In genomic region chr4:81314196-81314896, GRCh38 we compare ENCODE assay signal across 8 cellular contexts.
DNase-seq lines count a peak whose midpoint lies in the region; ATAC-seq and TF ChIP-seq lines count a peak whose summit lies in the region.

No MANE protein-coding gene starts in this region.

- H3K36me3 ChIP-seq in mucosa of rectum (ENCODE audit: control insufficient read depth in 2 of 2, insufficient read depth in 2 of 2, low read length in 2 of 2) (no peaks in the 10 kb centered on the region), ascending aorta (no peaks in the 10 kb centered on the region)

- peak overlapping the region; percentile 77 to 84 for H3K27ac ChIP-seq in mucosa of rectum (ENCODE audit: low read depth in 2 of 2, low read length in 2 of 2)
- H3K27ac ChIP-seq in ascending aorta = no peak overlapping the region

- H3K4me1 ChIP-seq in mucosa of rectum (ENCODE audit: control insufficient read depth in 2 of 2, insufficient read depth in 2 of 2, low read length in 2 of 2) (peaks cover 0 to 9% of the 10 kb centered on the region in 2 donors), ascending aorta (no peaks in the 10 kb centered on the region)

- DNase-seq in DMS79 (lab: John Stamatoyannopoulos, UW) (peak; percentile 96), NCI-H1105 (lab: John Stamatoyannopoulos, UW) (peak; percentile 54), cardiac fibroblast (ENCODE audit: low read depth in 2 of 2) (peak; percentile 70 to 93), ascending aorta (ENCODE audit: low spot score in 2 of 2) (no peak), hippocampal formation (lab: John Stamatoyannopoulos, UW) (no peak)
- no peak for DNase-seq in central memory CD4-positive, alpha-beta T cell

- H3K9me3 ChIP-seq in mucosa of rectum (ENCODE audit: control insufficient read depth in 2 of 2, low read length in 2 of 2) = no peaks in the 10 kb centered on the region
- no peaks in the 10 kb centered on the region for H3K9me3 ChIP-seq in ascending aorta

- H3K27me3 ChIP-seq in mucosa of rectum (ENCODE audit: control insufficient read depth in 2 of 2, insufficient read depth in 2 of 2, low read length in 2 of 2) (no peaks in the 10 kb centered on the region), ascending aorta (no peaks in the 10 kb centered on the region)

- no peak for ATAC-seq in GM18520 (IDR thresholded peaks at IDR 0.05; ENCODE audit: unreplicated experiment)

- H3K4me3 ChIP-seq in cardiac fibroblast (replicated peaks in 1 of 2; ENCODE audit: low read depth in 2 of 2, low read length in 2 of 2) = no peak overlapping the region
- H3K4me3 ChIP-seq in mucosa of rectum (ENCODE audit: low read length in 2 of 2) = peak overlapping the region in 1 of 2 donors; percentile 23
- no peak overlapping the region for H3K4me3 ChIP-seq in ascending aorta

- intact Hi-C loops in ascending aorta (cut with DNase I) = no loop called here

- TF ChIP-seq CTCF in cardiac fibroblast (IDR thresholded peaks at IDR 0.05; ENCODE audit: low read depth, low read length) (no peak), ascending aorta (IDR thresholded peaks at IDR 0.05) (no peak)

- H3K9ac ChIP-seq in mucosa of rectum (ENCODE audit: low read depth in 1 of 2, low read length in 2 of 2) = peak overlapping the region in 1 of 2 donors; percentile 61

Comparison
In these comparisons a context has a peak if more than half of its experiments do, and no peak if none do; other contexts are left out.
1. DNase-seq: peak in DMS79 (single experiment), NCI-H1105 (single experiment) and cardiac fibroblast (2 of 2); none in central memory CD4-positive, alpha-beta T cell (single experiment), ascending aorta (0 of 2) and hippocampal formation (0 of 2).
2. H3K27ac ChIP-seq: peak in mucosa of rectum (2 of 2); none in ascending aorta (0 of 2).